12 cellular contexts compared by ENCODE assay signal in genomic region chr10:16788125-16788524, GRCh38. TPM values are rescaled to one million over a fixed set of nuclear protein-coding genes. Genes with fewer than 3 reads are reported as not detected.
DNase-seq lines count a peak whose midpoint lies in the region; ATAC-seq and TF ChIP-seq lines count a peak whose summit lies in the region.
"Had no signal": no experiment of that assay in that cellular context is flagged by ENCODE, and none has a peak within 500 bp of the region (broad histone marks: within the 10 kb centered on the region; RNA-seq: fewer than 3 reads in every experiment).

No MANE protein-coding gene starts in this region.

- H3K79me2 ChIP-seq in smooth muscle cell (ENCODE audit: low read depth): peaks cover 26% of the 10 kb centered on the region

- H3K4me1 ChIP-seq in smooth muscle cell (ENCODE audit: low read depth): peaks cover 6% of the 10 kb centered on the region
- H3K4me1 ChIP-seq: upper lobe of left lung had no signal

- H3K36me3 Mint-ChIP-seq in activated T-cell treated with anti-CD3 and anti-CD28 coated beads, Interleukin-2, amount 50 U/mL, for 4 hours (ENCODE audit: insufficient read depth): peaks cover 22% of the 10 kb centered on the region
- H3K36me3 Mint-ChIP-seq in activated T-helper 1 cell treated with anti-CD3 and anti-CD28 coated beads, Interleukin-12 subunit alpha, Interleukin-12 subunit beta, Interleukin-2, Interleukin-4 antibody, amounts not matched to agents 30 ng/mL and 10 ng/mL and 1 ng/mL, durations not matched to agents 14 hours and 24 hours and 36 hours (ENCODE audit: low read depth): peaks cover 49% of the 10 kb centered on the region
- H3K36me3 Mint-ChIP-seq in stimulated activated naive B cell treated with anti-CD40 and anti-IgM and Interleukin-4, amounts not matched to agents 10 μg/mL and 1 μg/mL and 100 μg/mL, for 72 hours: peaks cover 49 to 69% of the 10 kb centered on the region in 2 donors

- intact Hi-C loops in activated T-helper 1 cell treated with anti-CD3 and anti-CD28 coated beads, Interleukin-12 subunit alpha, Interleukin-12 subunit beta, Interleukin-2, Interleukin-4 antibody, amounts not matched to agents 30 ng/mL and 10 ng/mL and 1 ng/mL, durations not matched to agents 14 hours and 24 hours and 36 hours (cut with micrococcal nuclease): loop anchor here (2.0 to 5.0 kb wide), 2 partner anchors 21 to 239 kb away; no protein-coding TSS in a partner anchor
- intact Hi-C loops in left ventricle myocardium superior (cut with micrococcal nuclease): no loop called here

- DNase-seq in activated T-cell treated with anti-CD3 and anti-CD28 coated beads, Interleukin-2, amount 50 U/mL, for 4 hours: no peak
- no peak for DNase-seq in activated T-cell treated with anti-CD3 and anti-CD28 coated beads, Interleukin-2, amount 50 U/mL, for 1 hour
- no peak for DNase-seq in activated T-helper 1 cell treated with anti-CD3 and anti-CD28 coated beads, Interleukin-12 subunit alpha, Interleukin-12 subunit beta, Interleukin-2, Interleukin-4 antibody, amounts not matched to agents 30 ng/mL and 10 ng/mL and 1 ng/mL, durations not matched to agents 14 hours and 24 hours and 36 hours (ENCODE audit: low spot score)
- DNase-seq in stimulated activated naive B cell treated with anti-CD40 and anti-IgM and Interleukin-4, amounts not matched to agents 10 μg/mL and 1 μg/mL and 100 μg/mL, for 72 hours: no peak
- DNase-seq in left ventricle myocardium superior (no peak), smooth muscle cell (lab: John Stamatoyannopoulos, UW; ENCODE audit: unreplicated experiment) (no peak)
- DNase-seq: DMS79, endodermal cell, upper lobe of left lung had no signal

- no peak for TF ChIP-seq CTCF in smooth muscle cell (IDR thresholded peaks at IDR 0.05; ENCODE audit: borderline replicate concordance, insufficient read depth, poor library complexity, severe bottlenecking)

- no peaks in the 10 kb centered on the region for H3K9me3 ChIP-seq in smooth muscle cell (replicated peaks; ENCODE audit: low read depth)
- H3K9me3 ChIP-seq: upper lobe of left lung had no signal

- no peak overlapping the region for H3K4me3 ChIP-seq in smooth muscle cell
- H3K4me3 ChIP-seq: upper lobe of left lung had no signal

- peaks cover 29% of the 10 kb centered on the region for H3K4me1 Mint-ChIP-seq in activated T-cell treated with anti-CD3 and anti-CD28 coated beads, Interleukin-2, amount 50 U/mL, for 4 hours (ENCODE audit: low read depth)
- H3K4me1 Mint-ChIP-seq in activated T-helper 1 cell treated with anti-CD3 and anti-CD28 coated beads, Interleukin-12 subunit alpha, Interleukin-12 subunit beta, Interleukin-2, Interleukin-4 antibody, amounts not matched to agents 30 ng/mL and 10 ng/mL and 1 ng/mL, durations not matched to agents 14 hours and 24 hours and 36 hours (ENCODE audit: low read depth): peaks cover 51% of the 10 kb centered on the region
- peaks cover 16 to 22% of the 10 kb centered on the region in 2 donors for H3K4me1 Mint-ChIP-seq in stimulated activated naive B cell treated with anti-CD40 and anti-IgM and Interleukin-4, amounts not matched to agents 10 μg/mL and 1 μg/mL and 100 μg/mL, for 72 hours
- H3K4me1 Mint-ChIP-seq: endodermal cell had no signal

- WGBS in smooth muscle cell (ENCODE audit: low lambda C conversion rate): 95% methylated on average over 6 of the region's 6 CpGs

- no peaks in the 10 kb centered on the region for H3K27me3 Mint-ChIP-seq in activated T-cell treated with anti-CD3 and anti-CD28 coated beads, Interleukin-2, amount 50 U/mL, for 4 hours (ENCODE audit: low read depth)
- no peaks in the 10 kb centered on the region for H3K27me3 Mint-ChIP-seq in activated T-helper 1 cell treated with anti-CD3 and anti-CD28 coated beads, Interleukin-12 subunit alpha, Interleukin-12 subunit beta, Interleukin-2, Interleukin-4 antibody, amounts not matched to agents 30 ng/mL and 10 ng/mL and 1 ng/mL, durations not matched to agents 14 hours and 24 hours and 36 hours (ENCODE audit: insufficient read depth)
- no peaks in the 10 kb centered on the region for H3K27me3 Mint-ChIP-seq in stimulated activated naive B cell treated with anti-CD40 and anti-IgM and Interleukin-4, amounts not matched to agents 10 μg/mL and 1 μg/mL and 100 μg/mL, for 72 hours

- no peak overlapping the region for H3K27ac ChIP-seq in smooth muscle cell (ENCODE audit: low read depth)
- H3K27ac ChIP-seq: upper lobe of left lung had no signal

- no peaks in the 10 kb centered on the region for H3F3A ChIP-seq in smooth muscle cell (ENCODE audit: low read depth)

- peaks cover 90% of the 10 kb centered on the region for H4K20me1 ChIP-seq in smooth muscle cell (ENCODE audit: low read depth)

- ATAC-seq in activated T-cell treated with anti-CD3 and anti-CD28 coated beads, Interleukin-2, amount 50 U/mL, for 4 hours: peak; percentile 38 to 54
- peak; percentile 39 for ATAC-seq in HG02884 (IDR thresholded peaks at IDR 0.05; ENCODE audit: unreplicated experiment)
- no peak for ATAC-seq in stimulated activated naive B cell treated with anti-CD40 and anti-IgM and Interleukin-4, amounts not matched to agents 10 μg/mL and 1 μg/mL and 100 μg/mL, for 72 hours (replicated peaks)
- ATAC-seq in left ventricle myocardium superior: no peak
- ATAC-seq in HG02870 (IDR thresholded peaks at IDR 0.05; ENCODE audit: unreplicated experiment): no peak
- ATAC-seq: SK-N-SH treated with all-trans-retinoic acid at 6 μM for 48 hours had no signal

- peak overlapping the region; percentile 80 for H3K27ac Mint-ChIP-seq in activated T-helper 1 cell treated with anti-CD3 and anti-CD28 coated beads, Interleukin-12 subunit alpha, Interleukin-12 subunit beta, Interleukin-2, Interleukin-4 antibody, amounts not matched to agents 30 ng/mL and 10 ng/mL and 1 ng/mL, durations not matched to agents 14 hours and 24 hours and 36 hours
- H3K27ac Mint-ChIP-seq in stimulated activated naive B cell treated with anti-CD40 and anti-IgM and Interleukin-4, amounts not matched to agents 10 μg/mL and 1 μg/mL and 100 μg/mL, for 72 hours: peak overlapping the region; percentile 10
- H3K27ac Mint-ChIP-seq: endodermal cell had no signal

- no peaks in the 10 kb centered on the region for H3K27me3 ChIP-seq in smooth muscle cell (ENCODE audit: low read depth)
- H3K27me3 ChIP-seq: upper lobe of left lung had no signal

- no peak overlapping the region for H3K4me2 ChIP-seq in smooth muscle cell

- H2AFZ ChIP-seq in smooth muscle cell (ENCODE audit: low read depth): no peak overlapping the region

- no peaks in the 10 kb centered on the region for H3K36me3 ChIP-seq in smooth muscle cell (ENCODE audit: low read depth)
- H3K36me3 ChIP-seq: upper lobe of left lung had no signal

- no peak overlapping the region for H3K9ac ChIP-seq in smooth muscle cell (ENCODE audit: low read depth)

- H3K9me3 Mint-ChIP-seq in activated T-cell treated with anti-CD3 and anti-CD28 coated beads, Interleukin-2, amount 50 U/mL, for 4 hours: peaks cover 2% of the 10 kb centered on the region
- peaks cover 25% of the 10 kb centered on the region for H3K9me3 Mint-ChIP-seq in activated T-helper 1 cell treated with anti-CD3 and anti-CD28 coated beads, Interleukin-12 subunit alpha, Interleukin-12 subunit beta, Interleukin-2, Interleukin-4 antibody, amounts not matched to agents 30 ng/mL and 10 ng/mL and 1 ng/mL, durations not matched to agents 14 hours and 24 hours and 36 hours
- peaks cover 12 to 17% of the 10 kb centered on the region in 2 donors for H3K9me3 Mint-ChIP-seq in stimulated activated naive B cell treated with anti-CD40 and anti-IgM and Interleukin-4, amounts not matched to agents 10 μg/mL and 1 μg/mL and 100 μg/mL, for 72 hours
- H3K9me3 Mint-ChIP-seq: endodermal cell had no signal

- peak overlapping the region; percentile 5 for H3K4me3 Mint-ChIP-seq in activated T-cell treated with anti-CD3 and anti-CD28 coated beads, Interleukin-2, amount 50 U/mL, for 4 hours
- H3K4me3 Mint-ChIP-seq in activated T-helper 1 cell treated with anti-CD3 and anti-CD28 coated beads, Interleukin-12 subunit alpha, Interleukin-12 subunit beta, Interleukin-2, Interleukin-4 antibody, amounts not matched to agents 30 ng/mL and 10 ng/mL and 1 ng/mL, durations not matched to agents 14 hours and 24 hours and 36 hours: peak overlapping the region; percentile 49
- H3K4me3 Mint-ChIP-seq in stimulated activated naive B cell treated with anti-CD40 and anti-IgM and Interleukin-4, amounts not matched to agents 10 μg/mL and 1 μg/mL and 100 μg/mL, for 72 hours: no peak overlapping the region
- H3K4me3 Mint-ChIP-seq: endodermal cell had no signal

RNA-seq across cellular contexts. Expression of gene RSU1, which starts 29.1 kb away (rescaled TPM):
- 10 to 100 TPM; 34.7 to 45.7 (median 44.7) TPM for total RNA-seq in activated T-cell treated with anti-CD3 and anti-CD28 coated beads, Interleukin-2, amount 50 U/mL, for 4 hours
- total RNA-seq in activated T-helper 1 cell treated with anti-CD3 and anti-CD28 coated beads, Interleukin-12 subunit alpha, Interleukin-12 subunit beta, Interleukin-2, Interleukin-4 antibody, amounts not matched to agents 30 ng/mL and 10 ng/mL and 1 ng/mL, durations not matched to agents 14 hours and 24 hours and 36 hours: 46.9 and 47.5 TPM in 2 replicates
- total RNA-seq in left ventricle myocardium superior (58.8 TPM), smooth muscle cell (95.9 and 110 TPM in 2 replicates)
- 113 and 128 TPM in 2 replicates for polyA plus RNA-seq in smooth muscle cell

Comparison
In these comparisons a context has a peak if more than half of its experiments do, and no peak if none do; other contexts are left out.
1. ATAC-seq: peak in activated T-cell treated with anti-CD3 and anti-CD28 coated beads, Interleukin-2, amount 50 U/mL, for 4 hours (2 of 2) and HG02884 (single experiment); none in stimulated activated naive B cell treated with anti-CD40 and anti-IgM and Interleukin-4, amounts not matched to agents 10 μg/mL and 1 μg/mL and 100 μg/mL, for 72 hours (0 of 2), left ventricle myocardium superior (single experiment) and HG02870 (single experiment).
2. H3K4me3 Mint-ChIP-seq: peak in activated T-cell treated with anti-CD3 and anti-CD28 coated beads, Interleukin-2, amount 50 U/mL, for 4 hours (single experiment) and activated T-helper 1 cell treated with anti-CD3 and anti-CD28 coated beads, Interleukin-12 subunit alpha, Interleukin-12 subunit beta, Interleukin-2, Interleukin-4 antibody, amounts not matched to agents 30 ng/mL and 10 ng/mL and 1 ng/mL, durations not matched to agents 14 hours and 24 hours and 36 hours (single experiment); none in stimulated activated naive B cell treated with anti-CD40 and anti-IgM and Interleukin-4, amounts not matched to agents 10 μg/mL and 1 μg/mL and 100 μg/mL, for 72 hours (0 of 2).